In genomic region chr2:42558827-42559226, GRCh38 we compare ENCODE assay signal across 20 cellular contexts. TPM values are rescaled to one million over a fixed set of nuclear protein-coding genes. Genes with fewer than 3 reads are reported as not detected.
DNase-seq lines count a peak whose midpoint lies in the region; ATAC-seq and TF ChIP-seq lines count a peak whose summit lies in the region.
"Had no signal": no experiment of that assay in that cellular context is flagged by ENCODE, and none has a peak within 500 bp of the region (broad histone marks: within the 10 kb centered on the region; RNA-seq: fewer than 3 reads in every experiment).

No MANE protein-coding gene starts in this region.

- no peak overlapping the region for H3K4me2 ChIP-seq in OCI-LY1 (ENCODE audit: low read length)

- no peaks in the 10 kb centered on the region for H3K36me3 Mint-ChIP-seq in CD4-positive, alpha-beta T cell (ENCODE audit: low read depth)
- H3K36me3 Mint-ChIP-seq: CD8-positive, alpha-beta memory T cell; naive thymus-derived CD8-positive, alpha-beta T cell had no signal

- no peaks in the 10 kb centered on the region for H3K9me3 Mint-ChIP-seq in CD4-positive, alpha-beta T cell
- H3K9me3 Mint-ChIP-seq: CD8-positive, alpha-beta memory T cell; naive thymus-derived CD8-positive, alpha-beta T cell; stimulated activated naive CD8-positive, alpha-beta T cell treated with anti-CD3 and anti-CD28 coated beads, Interleukin-15, amount 100 ng/mL, for 72 hours had no signal

- no peaks in the 10 kb centered on the region for H4K20me1 ChIP-seq in OCI-LY1 (ENCODE audit: insufficient read depth, low read length)

- H3K27ac ChIP-seq in OCI-LY1 (ENCODE audit: low read depth, low read length, poor library complexity, severe bottlenecking) (peak overlapping the region; percentile 81), mucosa of rectum (ENCODE audit: low read depth in 2 of 2, low read length in 2 of 2) (peak overlapping the region; percentile 16 to 22)
- H3K27ac ChIP-seq in CD4-positive, alpha-beta T cell (ENCODE audit: low read depth, low read length) = no peak overlapping the region
- H3K27ac ChIP-seq: parathyroid adenoma, SJCRH30, upper lobe of left lung had no signal

- H3K27me3 ChIP-seq in OCI-LY1 (ENCODE audit: insufficient read depth, low read length) (no peaks in the 10 kb centered on the region), mucosa of rectum (ENCODE audit: control insufficient read depth in 2 of 2, insufficient read depth in 2 of 2, low read length in 2 of 2) (no peaks in the 10 kb centered on the region)
- no peaks in the 10 kb centered on the region for H3K27me3 ChIP-seq in CD4-positive, alpha-beta T cell (ENCODE audit: control insufficient read depth, insufficient read depth, low read length)
- H3K27me3 ChIP-seq: SJCRH30, upper lobe of left lung had no signal

- H3K4me3 ChIP-seq in OCI-LY1 (ENCODE audit: low read depth, low read length, poor library complexity, severe bottlenecking) (no peak overlapping the region), epithelial cell of esophagus (ENCODE audit: low read length) (no peak overlapping the region), mucosa of rectum (ENCODE audit: low read length in 2 of 2) (no peak overlapping the region)
- H3K4me3 ChIP-seq: SJCRH30, upper lobe of left lung had no signal

- DNase-seq in ELF-1 (ENCODE audit: low read depth, low spot score) (peak; percentile 73), epithelial cell of esophagus (ENCODE audit: low read depth) (peak; percentile 33), DMS 273 (lab: John Stamatoyannopoulos, UW; ENCODE audit: unreplicated experiment) (no peak), NCI-H2227 (lab: John Stamatoyannopoulos, UW; ENCODE audit: unreplicated experiment) (no peak)
- DNase-seq in CD4-positive, alpha-beta T cell = no peak
- DNase-seq: activated CD4-positive, alpha-beta T cell treated with anti-CD3 and anti-CD28 coated beads, Interleukin-2, amount 50 U/mL, for 4 hours; caudate nucleus; CD8-positive, alpha-beta memory T cell; foreskin fibroblast; naive thymus-derived CD8-positive, alpha-beta T cell; NCI-H1417; SJCRH30; stimulated activated CD4-positive, alpha-beta T cell treated with anti-CD3 and anti-CD28 coated beads, Interleukin-2, amount 100 ng/mL, for 24 hours; stimulated activated naive CD8-positive, alpha-beta T cell treated with anti-CD3 and anti-CD28 coated beads, Interleukin-15, amount 100 ng/mL, for 72 hours; upper lobe of left lung had no signal

- H3K4me1 ChIP-seq in OCI-LY1 (ENCODE audit: insufficient read depth, low read length, severe bottlenecking) (peaks cover 47% of the 10 kb centered on the region), mucosa of rectum (ENCODE audit: control insufficient read depth in 2 of 2, insufficient read depth in 2 of 2, low read length in 2 of 2) (peaks cover 7 to 22% of the 10 kb centered on the region in 2 donors)
- H3K4me1 ChIP-seq: parathyroid adenoma, upper lobe of left lung had no signal

- H3K27ac Mint-ChIP-seq in CD4-positive, alpha-beta T cell = no peak overlapping the region
- H3K27ac Mint-ChIP-seq: memory B cell; stimulated activated naive CD8-positive, alpha-beta T cell treated with anti-CD3 and anti-CD28 coated beads, Interleukin-15, amount 100 ng/mL, for 72 hours had no signal

- H3K9me2 ChIP-seq in OCI-LY1 (ENCODE audit: low read depth, low read length) = no peaks in the 10 kb centered on the region

- no peak overlapping the region for H2AFZ ChIP-seq in OCI-LY1 (ENCODE audit: low read length)
- H2AFZ ChIP-seq: parathyroid adenoma had no signal

- POLR2A ChIA-PET in CD4-positive, alpha-beta T cell (lab: Charles Lee) = no interaction called here

- ATAC-seq in GM18870 (IDR thresholded peaks at IDR 0.05; ENCODE audit: unreplicated experiment) = no peak
- ATAC-seq in CD4-positive, alpha-beta T cell (ENCODE audit: poor library complexity) = no peak
- ATAC-seq: naive thymus-derived CD8-positive, alpha-beta T cell; stimulated activated naive CD8-positive, alpha-beta T cell treated with anti-CD3 and anti-CD28 coated beads, Interleukin-15, amount 100 ng/mL, for 72 hours had no signal

- H3K79me2 ChIP-seq in OCI-LY1 (ENCODE audit: insufficient read depth, low read length) = no peaks in the 10 kb centered on the region
- H3K79me2 ChIP-seq: parathyroid adenoma had no signal

- H3K9ac ChIP-seq in OCI-LY1 (ENCODE audit: low read length) = no peak overlapping the region
- H3K9ac ChIP-seq in mucosa of rectum (ENCODE audit: low read depth in 1 of 2, low read length in 2 of 2) = no peak overlapping the region
- H3K9ac ChIP-seq: parathyroid adenoma had no signal

- H3K4me3 Mint-ChIP-seq in CD4-positive, alpha-beta T cell = no peak overlapping the region
- H3K4me3 Mint-ChIP-seq: CD8-positive, alpha-beta memory T cell; memory B cell; naive thymus-derived CD8-positive, alpha-beta T cell; stimulated activated naive CD8-positive, alpha-beta T cell treated with anti-CD3 and anti-CD28 coated beads, Interleukin-15, amount 100 ng/mL, for 72 hours had no signal

- H3K36me3 ChIP-seq in OCI-LY1 (ENCODE audit: insufficient read depth, low read length) (no peaks in the 10 kb centered on the region), mucosa of rectum (ENCODE audit: control insufficient read depth in 2 of 2, insufficient read depth in 2 of 2, low read length in 2 of 2) (no peaks in the 10 kb centered on the region)
- H3K36me3 ChIP-seq: SJCRH30, upper lobe of left lung had no signal

- H3K27me3 Mint-ChIP-seq in CD4-positive, alpha-beta T cell = no peaks in the 10 kb centered on the region
- H3K27me3 Mint-ChIP-seq: memory B cell; naive thymus-derived CD8-positive, alpha-beta T cell; stimulated activated naive CD8-positive, alpha-beta T cell treated with anti-CD3 and anti-CD28 coated beads, Interleukin-15, amount 100 ng/mL, for 72 hours had no signal

- intact Hi-C loops in CD4-positive, alpha-beta T cell (cut with DNase I, micrococcal nuclease) = no loop called here

- no peaks in the 10 kb centered on the region for H3K4me1 Mint-ChIP-seq in CD4-positive, alpha-beta T cell (ENCODE audit: low read depth)
- H3K4me1 Mint-ChIP-seq: CD8-positive, alpha-beta memory T cell; stimulated activated naive CD8-positive, alpha-beta T cell treated with anti-CD3 and anti-CD28 coated beads, Interleukin-15, amount 100 ng/mL, for 72 hours had no signal

- TF ChIP-seq CTCF in OCI-LY1 (IDR thresholded peaks at IDR 0.05; ENCODE audit: low read length) (no peak), epithelial cell of esophagus (IDR thresholded peaks at IDR 0.05; ENCODE audit: insufficient read depth, low read depth, low read length, missing control alignments) (peak; percentile 28)
- TF ChIP-seq CTCF in CD4-positive, alpha-beta T cell (IDR thresholded peaks at IDR 0.05) = no peak

- CTCF ChIA-PET in CD4-positive, alpha-beta T cell (lab: Charles Lee) = no interaction called here

- H3K9me3 ChIP-seq in OCI-LY1 (ENCODE audit: low read length) (no peaks in the 10 kb centered on the region), mucosa of rectum (ENCODE audit: control insufficient read depth in 2 of 2, low read length in 2 of 2) (no peaks in the 10 kb centered on the region)
- H3K9me3 ChIP-seq in CD4-positive, alpha-beta T cell (ENCODE audit: control insufficient read depth, low read length) = no peaks in the 10 kb centered on the region
- H3K9me3 ChIP-seq: SJCRH30, upper lobe of left lung had no signal

- H3F3A ChIP-seq in OCI-LY1 (ENCODE audit: insufficient read depth, low read length) = 0 out of 2 replicates have a peak, but pooled peaks cover 5% of the 10 kb centered on the region

RNA-seq across cellular contexts. Expression of gene MTA3, which starts 9.6 kb away (rescaled TPM):
- total RNA-seq in CD4-positive, alpha-beta T cell = 10 to 100 TPM; 27.0 to 30.9 TPM

Comparison
In these comparisons a context has a peak if more than half of its experiments do, and no peak if none do; other contexts are left out.
1. DNase-seq: peak in ELF-1 (single experiment) and epithelial cell of esophagus (single experiment); none in DMS 273 (single experiment), CD4-positive, alpha-beta T cell (0 of 10) and NCI-H2227 (single experiment).